ENCODE assay signal across 23 cellular contexts in the genomic region with DNA sequence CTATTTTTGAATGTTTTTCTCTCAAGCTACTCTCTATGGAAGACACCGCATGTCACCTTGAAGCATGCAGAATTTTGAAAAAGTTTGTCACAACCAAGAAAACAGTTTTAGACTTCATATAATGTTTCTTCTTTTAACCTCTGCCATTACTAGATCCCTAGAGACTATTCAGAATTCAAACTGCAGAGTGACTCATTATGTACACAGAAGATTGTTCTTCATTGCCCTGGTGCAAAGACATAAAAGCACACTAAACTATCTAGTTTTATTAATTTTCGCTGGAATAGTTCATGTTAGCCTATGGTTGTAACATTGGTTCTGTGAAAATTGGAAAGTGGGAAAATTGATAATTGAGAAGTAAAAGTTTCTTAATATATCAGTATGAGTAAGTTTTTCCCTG. TPM values are rescaled to one million over a fixed set of nuclear protein-coding genes. Genes with fewer than 3 reads are reported as not detected.
DNase-seq lines count a peak whose midpoint lies in the region; ATAC-seq, FAIRE-seq and TF ChIP-seq lines count a peak whose summit lies in the region.
"Had no signal": no experiment of that assay in that cellular context is flagged by ENCODE, and none has a peak within 500 bp of the region (broad histone marks: within the 10 kb centered on the region; RNA-seq: fewer than 3 reads in every experiment).

No MANE protein-coding gene starts in this region.

- intact Hi-C loops in K562 (cut with micrococcal nuclease) = loop anchor here (5.0 kb wide), 1 partner anchor 257 kb away; no protein-coding TSS in a partner anchor
- intact Hi-C loops in CD4-positive, alpha-beta T cell (cut with DNase I, micrococcal nuclease) = loop anchor here (5.0 to 10.0 kb wide), 2 partner anchors 37 to 410 kb away; no protein-coding TSS in a partner anchor

- H3K4me2 ChIP-seq in K562 (ENCODE audit: insufficient read depth, low read length) = no peak overlapping the region
- H3K4me2 ChIP-seq: BLaER1 treated with 17β-estradiol and CSF1 and Interleukin-3, amounts not matched to agents 10 nM and 100 nM; smooth muscle cell had no signal

- H3K79me2 ChIP-seq in K562 (ENCODE audit: control insufficient read depth, insufficient read depth, low read length) = no peaks in the 10 kb centered on the region

- DNase-seq in K562 (ENCODE audit: extremely low read depth in 1 of 4, low spot score in 3 of 4) = no peak
- peak; percentile 47 for DNase-seq in fibroblast of villous mesenchyme (ENCODE audit: low read depth)
- no peak for DNase-seq in stimulated activated effector memory CD8-positive, alpha-beta T cell treated with anti-CD3 and anti-CD28 coated beads, Interleukin-12 subunit alpha, Interleukin-12 subunit beta, amount 100 ng/mL, for 72 hours (ENCODE audit: low spot score in 2 of 2)
- no peak for DNase-seq in CD4-positive, alpha-beta T cell
- no peak for DNase-seq in T-helper 2 cell treated with Interferon-gamma antibody and Interleukin-4, amounts not matched to agents 5 μg/mL and 100 μg/mL, for 36 hours (ENCODE audit: low spot score)
- DNase-seq: amygdala; DMS 273 treated with DMSO at 0.1 percent for 48 hours; H7; Kasumi-1; naive thymus-derived CD8-positive, alpha-beta T cell; NCI-H1417 treated with DMSO at 0.1 percent for 48 hours; NCI-H2227 treated with DMSO at 0.1 percent for 48 hours; SHP77; T-helper 2 cell had no signal

- no peaks in the 10 kb centered on the region for H4K20me1 ChIP-seq in K562 (replicated peaks; ENCODE audit: control insufficient read depth, insufficient read depth, low read length)

- TF ChIP-seq CTCF in HEK293 (tag by site-specific recombination; IDR thresholded peaks at IDR 0.05) (no peak), K562 (IDR thresholded peaks at IDR 0.05 in 2 of 3, conservative IDR thresholded peaks at IDR 0.05 in 1 of 3; ENCODE audit: insufficient read depth in 2 of 3, low read depth in 1 of 3, low read length in 3 of 3) (no peak), fibroblast of villous mesenchyme (IDR thresholded peaks at IDR 0.05; ENCODE audit: insufficient read depth, low read depth, low read length) (no peak)
- TF ChIP-seq CTCF in CD4-positive, alpha-beta T cell (IDR thresholded peaks at IDR 0.05) = no peak

- H3K9me3 ChIP-seq in HEK293 (ENCODE audit: control insufficient read depth, insufficient read depth, low read depth, low read length) (no peaks in the 10 kb centered on the region), K562 (replicated peaks; ENCODE audit: control insufficient read depth, insufficient read depth, low read depth, low read length) (no peaks in the 10 kb centered on the region)
- no peaks in the 10 kb centered on the region for H3K9me3 ChIP-seq in CD4-positive, alpha-beta T cell (ENCODE audit: control insufficient read depth, low read length)
- H3K9me3 ChIP-seq: BLaER1 treated with 17β-estradiol and CSF1 and Interleukin-3, amounts not matched to agents 10 nM and 100 nM had no signal

- no peaks in the 10 kb centered on the region for H3K27me3 Mint-ChIP-seq in CD4-positive, alpha-beta T cell
- H3K27me3 Mint-ChIP-seq in T-helper 2 cell treated with Interferon-gamma antibody and Interleukin-4, amounts not matched to agents 5 μg/mL and 100 μg/mL, for 36 hours (ENCODE audit: low read depth) = no peaks in the 10 kb centered on the region
- H3K27me3 Mint-ChIP-seq: activated T-helper 17 cell treated with anti-CD3 and anti-CD28 coated beads, Interleukin-2, amount 50 U/mL, for 72 hours; naive thymus-derived CD8-positive, alpha-beta T cell had no signal

- FAIRE-seq in K562 (lab: Jason Lieb, UNC) = no peak
- FAIRE-seq: colon, endometrium had no signal

- H3K9me3 Mint-ChIP-seq in stimulated activated effector memory CD8-positive, alpha-beta T cell treated with anti-CD3 and anti-CD28 coated beads, Interleukin-12 subunit alpha, Interleukin-12 subunit beta, amount 100 ng/mL, for 72 hours = no peaks in the 10 kb centered on the region
- H3K9me3 Mint-ChIP-seq in CD4-positive, alpha-beta T cell = no peaks in the 10 kb centered on the region
- no peaks in the 10 kb centered on the region for H3K9me3 Mint-ChIP-seq in T-helper 2 cell treated with Interferon-gamma antibody and Interleukin-4, amounts not matched to agents 5 μg/mL and 100 μg/mL, for 36 hours
- H3K9me3 Mint-ChIP-seq: activated T-helper 17 cell treated with anti-CD3 and anti-CD28 coated beads, Interleukin-2, amount 50 U/mL, for 72 hours; naive thymus-derived CD8-positive, alpha-beta T cell had no signal

- no peak for TF ChIP-seq EP300 in K562 (IDR thresholded peaks at IDR 0.05; ENCODE audit: low read length)

- peaks cover 95% of the 10 kb centered on the region for H3K36me3 Mint-ChIP-seq in stimulated activated effector memory CD8-positive, alpha-beta T cell treated with anti-CD3 and anti-CD28 coated beads, Interleukin-12 subunit alpha, Interleukin-12 subunit beta, amount 100 ng/mL, for 72 hours
- peaks cover 92% of the 10 kb centered on the region for H3K36me3 Mint-ChIP-seq in CD4-positive, alpha-beta T cell (ENCODE audit: low read depth)
- H3K36me3 Mint-ChIP-seq in T-helper 2 cell treated with Interferon-gamma antibody and Interleukin-4, amounts not matched to agents 5 μg/mL and 100 μg/mL, for 36 hours (ENCODE audit: low read depth) = peaks cover 46% of the 10 kb centered on the region

- no peak overlapping the region for H3K9ac ChIP-seq in K562 (ENCODE audit: insufficient read depth in 1 of 2, low read depth in 2 of 2, low read length in 2 of 2)
- H3K9ac ChIP-seq: BLaER1 treated with 17β-estradiol and CSF1 and Interleukin-3, amounts not matched to agents 10 nM and 100 nM had no signal

- in situ Hi-C loops in K562 (cut with MboI) = loop anchor here (5.0 to 10.0 kb wide), 2 partner anchors 37 to 410 kb away; no protein-coding TSS in a partner anchor

- peak overlapping the region; percentile 12 for H3K27ac Mint-ChIP-seq in stimulated activated effector memory CD8-positive, alpha-beta T cell treated with anti-CD3 and anti-CD28 coated beads, Interleukin-12 subunit alpha, Interleukin-12 subunit beta, amount 100 ng/mL, for 72 hours
- no peak overlapping the region for H3K27ac Mint-ChIP-seq in CD4-positive, alpha-beta T cell
- no peak overlapping the region for H3K27ac Mint-ChIP-seq in T-helper 2 cell treated with Interferon-gamma antibody and Interleukin-4, amounts not matched to agents 5 μg/mL and 100 μg/mL, for 36 hours

- H3K4me3 ChIP-seq in HEK293 (ENCODE audit: low read depth, low read length) (no peak overlapping the region), K562 (no peak overlapping the region), fibroblast of villous mesenchyme (ENCODE audit: low read depth, low read length) (no peak overlapping the region)
- H3K4me3 ChIP-seq: BLaER1 treated with 17β-estradiol and CSF1 and Interleukin-3, amounts not matched to agents 10 nM and 100 nM; smooth muscle cell had no signal

- POLR2A ChIA-PET in HEK293 (lab: Yijun Ruan, JAX) = no interaction called here
- POLR2A ChIA-PET in K562 (lab: Yijun Ruan, JAX) = no interaction called here
- POLR2A ChIA-PET in CD4-positive, alpha-beta T cell (lab: Charles Lee) = no interaction called here

- H3K4me1 Mint-ChIP-seq in stimulated activated effector memory CD8-positive, alpha-beta T cell treated with anti-CD3 and anti-CD28 coated beads, Interleukin-12 subunit alpha, Interleukin-12 subunit beta, amount 100 ng/mL, for 72 hours = peaks cover 49% of the 10 kb centered on the region
- peaks cover 29% of the 10 kb centered on the region for H3K4me1 Mint-ChIP-seq in CD4-positive, alpha-beta T cell (ENCODE audit: low read depth)
- peaks cover 17% of the 10 kb centered on the region for H3K4me1 Mint-ChIP-seq in T-helper 2 cell treated with Interferon-gamma antibody and Interleukin-4, amounts not matched to agents 5 μg/mL and 100 μg/mL, for 36 hours (ENCODE audit: low read depth)

- H3K9me1 ChIP-seq in K562 (ENCODE audit: control insufficient read depth, insufficient read depth, low read length) = no peaks in the 10 kb centered on the region

- H3K4me1 ChIP-seq in HEK293 (ENCODE audit: control insufficient read depth, insufficient read depth, low read length) (no peaks in the 10 kb centered on the region), K562 (replicated peaks in 1 of 2; ENCODE audit: control insufficient read depth in 2 of 2, insufficient read depth in 2 of 2, low read length in 2 of 2) (no peaks in the 10 kb centered on the region; a peak in 1 of 5 replicates)

- WGBS in K562 (ENCODE audit: insufficient coverage, low coverage, missing lambda C conversion rate) = 41% methylated on average over 2 of the region's 2 CpGs

- H2AFZ ChIP-seq in K562 (ENCODE audit: low read depth, low read length) = no peak overlapping the region

- H3K4me3 Mint-ChIP-seq in stimulated activated effector memory CD8-positive, alpha-beta T cell treated with anti-CD3 and anti-CD28 coated beads, Interleukin-12 subunit alpha, Interleukin-12 subunit beta, amount 100 ng/mL, for 72 hours = no peak overlapping the region
- no peak overlapping the region for H3K4me3 Mint-ChIP-seq in CD4-positive, alpha-beta T cell
- H3K4me3 Mint-ChIP-seq in T-helper 2 cell treated with Interferon-gamma antibody and Interleukin-4, amounts not matched to agents 5 μg/mL and 100 μg/mL, for 36 hours = no peak overlapping the region
- H3K4me3 Mint-ChIP-seq: activated T-helper 17 cell treated with anti-CD3 and anti-CD28 coated beads, Interleukin-2, amount 50 U/mL, for 72 hours; naive thymus-derived CD8-positive, alpha-beta T cell had no signal

- no peak for TF ChIP-seq POLR2A in K562 (conservative IDR thresholded peaks at IDR 0.05)

- H3K36me3 ChIP-seq in HEK293 (ENCODE audit: control insufficient read depth in 2 of 2, insufficient read depth in 1 of 2, low read length in 2 of 2) (no peaks in the 10 kb centered on the region), K562 (ENCODE audit: control insufficient read depth, insufficient read depth, low read length) (no peaks in the 10 kb centered on the region)

- no peaks in the 10 kb centered on the region for H3K27me3 ChIP-seq in K562 (ENCODE audit: control insufficient read depth in 2 of 2, insufficient read depth in 2 of 2, low read length in 2 of 2)
- no peaks in the 10 kb centered on the region for H3K27me3 ChIP-seq in CD4-positive, alpha-beta T cell (ENCODE audit: control insufficient read depth, insufficient read depth, low read length)
- H3K27me3 ChIP-seq: BLaER1 treated with 17β-estradiol and CSF1 and Interleukin-3, amounts not matched to agents 10 nM and 100 nM had no signal

- H3K27ac ChIP-seq in HEK293 (ENCODE audit: extremely low read depth, low read depth, low read length) (no peak overlapping the region), K562 (ENCODE audit: extremely low read depth, low read depth, low read length) (no peak overlapping the region)
- H3K27ac ChIP-seq in CD4-positive, alpha-beta T cell (ENCODE audit: low read depth, low read length) = no peak overlapping the region
- H3K27ac ChIP-seq: BLaER1 treated with 17β-estradiol and CSF1 and Interleukin-3, amounts not matched to agents 10 nM and 100 nM had no signal

- no peak for ATAC-seq in K562
- no peak for ATAC-seq in stimulated activated effector memory CD8-positive, alpha-beta T cell treated with anti-CD3 and anti-CD28 coated beads, Interleukin-12 subunit alpha, Interleukin-12 subunit beta, amount 100 ng/mL, for 72 hours
- no peak for ATAC-seq in GM21717 (IDR thresholded peaks at IDR 0.05; ENCODE audit: unreplicated experiment)
- no peak for ATAC-seq in CD4-positive, alpha-beta T cell (ENCODE audit: poor library complexity)
- ATAC-seq: activated CD4-positive, CD25-positive, alpha-beta regulatory T cell treated with anti-CD3 and anti-CD28 coated beads, Interleukin-2, amount 50 U/mL, for 24 hours; activated T-helper 17 cell treated with anti-CD3 and anti-CD28 coated beads, Interleukin-2, amount 50 U/mL, for 72 hours; naive thymus-derived CD8-positive, alpha-beta T cell had no signal

- CTCF ChIA-PET in HEK293 (lab: Yijun Ruan, JAX) (interaction anchor here (0.7 to 1.3 kb wide), 3 partner anchors 26 to 170 kb away, joined by 3 to 9 read pairs (median 3); no protein-coding TSS in a partner anchor), K562 (lab: Yijun Ruan, JAX; ENCODE audit: low intra/inter-chr PET ratio) (interaction anchor here (1.4 kb wide), 1 partner anchor 170 kb away, joined by 4 read pairs; no protein-coding TSS in a partner anchor)
- CTCF ChIA-PET in CD4-positive, alpha-beta T cell (lab: Charles Lee) = interaction anchor here (1.2 kb wide), 1 partner anchor 170 kb away, joined by 4 read pairs; no protein-coding TSS in a partner anchor

- no TSS peak for BruUV-seq in K562 (replicated peaks; lab: Mats Ljungman, UMichigan)

- no peak for TF ChIP-seq RAD21 in K562 (CRISPR knock-in tag; conservative IDR thresholded peaks at IDR 0.05 in 1 of 2, IDR thresholded peaks at IDR 0.05 in 1 of 2)

RNA-seq across cellular contexts. Expression of a gene that starts 18.4 kb away (rescaled TPM):
- 0.30 and 0.99 TPM in 2 replicates for total RNA-seq in K562 (2011; cell fraction: chromatin; rRNA removed; ENCODE audit: low replicate concordance)
- 0.26 and 0.33 TPM in 2 replicates for total RNA-seq in K562 (2011; cell fraction: nucleolus; rRNA removed)
- 0.66 and 0.76 TPM in 2 replicates for total RNA-seq in K562 (2011; cell fraction: nucleoplasm; rRNA removed)
- not detected in 2 replicates for total RNA-seq in K562 (2014; rRNA removed)
- total RNA-seq in K562 (2014; rRNA removed; fragmentation: Illumina TruSeq; extraction: Trizol) = 0.10 TPM in 1 of 2 replicates, not detected in the other
- total RNA-seq in K562 (2015; rRNA removed; fragmentation: Illumina TruSeq; extraction: Trizol) = not detected in 2 replicates
- 0.07 and 0.09 TPM in 2 replicates for total RNA-seq in K562 (2021)
- 0.07 and 0.14 TPM in 2 replicates for polyA plus RNA-seq in K562 (2011; rRNA removed)
- polyA plus RNA-seq in K562 (2011; cell fraction: cytosol; rRNA removed) = 0.06 and 0.32 TPM in 2 replicates
- 0.09 and 0.25 TPM in 2 replicates for polyA plus RNA-seq in K562 (2011; cell fraction: nucleus; rRNA removed)
- polyA plus RNA-seq in K562 (2012) = 0.14 and 0.17 TPM in 2 replicates
- polyA plus RNA-seq in K562 (2014; fragmentation: Illumina TruSeq; extraction: Trizol) = 0.10 and 0.12 TPM in 2 replicates
- polyA plus RNA-seq in K562 (2014; fragmentation: Nextera tagmentation; extraction: Ambion mirVana) = under 1 TPM; 0.03 to 0.06 TPM
- 0.05 TPM in 1 of 2 replicates, not detected in the other for polyA plus RNA-seq in K562 (2014; rRNA removed)
- polyA minus RNA-seq in K562 (2011; rRNA and poly(A)+ RNA removed) = 0.14 and 0.30 TPM in 2 replicates
- polyA minus RNA-seq in K562 (2011; cell fraction: cytosol; rRNA and poly(A)+ RNA removed) = not detected in 2 replicates
- polyA minus RNA-seq in K562 (2011; cell fraction: nucleus; rRNA and poly(A)+ RNA removed) = 0.11 TPM in 1 of 2 replicates, not detected in the other
- 29.8 and 43.2 TPM in 2 replicates for total RNA-seq in fibroblast of villous mesenchyme
- total RNA-seq in CD4-positive, alpha-beta T cell = not detected
- total RNA-seq: lung microvascular endothelial cell; naive thymus-derived CD8-positive, alpha-beta T cell had no signal
- polyA plus RNA-seq: smooth muscle cell had no signal

Comparison
In these comparisons a context has a peak if more than half of its experiments do, and no peak if none do; other contexts are left out.
1. RNA of a gene that starts 18.4 kb away (total RNA-seq): 29.8 to 43.2 TPM in fibroblast of villous mesenchyme; 0.07 to 0.99 TPM in K562 and not detected in CD4-positive, alpha-beta T cell; every median in the first group is over 10 times any median in the second.